Comparison of ENCODE assay signal across 1 cellular context in genomic region chr3:58414538-58415197, GRCh38.
TF ChIP-seq lines count a peak whose summit lies in the region.

No MANE protein-coding gene starts in this region.

TF ChIP-seq in GM12878, 131 proteins besides CTCF, POLR2A, EP300 and RAD21 (continued from another document):
- TF ChIP-seq IRF5 (IDR thresholded peaks at IDR 0.05; ENCODE audit: borderline replicate concordance) = no peak
- TF ChIP-seq SP1 (IDR thresholded peaks at IDR 0.05; ENCODE audit: low read depth, low read length) = no peak
- TF ChIP-seq E2F8 (IDR thresholded peaks at IDR 0.05; ENCODE audit: low read depth, partially characterized antibody) = no peak
- TF ChIP-seq IKZF2 (IDR thresholded peaks at IDR 0.05) = no peak
- TF ChIP-seq ASH2L (IDR thresholded peaks at IDR 0.05; ENCODE audit: borderline replicate concordance, low read depth) = no peak
- no peak for TF ChIP-seq NRF1 (conservative IDR thresholded peaks at IDR 0.05; ENCODE audit: low read depth, low read length)
